In genomic region chr10:43193496-43194080, GRCh38 we compare ENCODE assay signal across 21 cellular contexts. TPM values are rescaled to one million over a fixed set of nuclear protein-coding genes. Genes with fewer than 3 reads are reported as not detected.
DNase-seq lines count a peak whose midpoint lies in the region; ATAC-seq and TF ChIP-seq lines count a peak whose summit lies in the region.
"Had no signal": no experiment of that assay in that cellular context is flagged by ENCODE, and none has a peak within 500 bp of the region (broad histone marks: within the 10 kb centered on the region; RNA-seq: fewer than 3 reads in every experiment).

No MANE protein-coding gene starts in this region.

- ATAC-seq in Right ventricle myocardium superior (ENCODE audit: poor library complexity) (no peak), left cardiac atrium (no peak), lung (ENCODE audit: insufficient read depth, low FRiP score) (no peak), upper lobe of right lung (no peak), HG02610 (IDR thresholded peaks at IDR 0.05; ENCODE audit: unreplicated experiment) (no peak), PC-3 (no peak)
- ATAC-seq in activated T-helper 17 cell treated with anti-CD3 and anti-CD28 coated beads, Interleukin-2, amount 50 U/mL, for 72 hours (replicated peaks): peak; percentile 5

- peak; percentile 17 for DNase-seq in Right ventricle myocardium superior
- no peak for DNase-seq in left cardiac atrium
- DNase-seq in lung (ENCODE audit: low spot score): peak; percentile 26
- peak; percentile 46 for DNase-seq in upper lobe of right lung
- DNase-seq in hypothalamus (lab: John Stamatoyannopoulos, UW): no peak
- DNase-seq in PC-3: no peak
- DNase-seq: activated effector memory CD4-positive, alpha-beta T cell treated with Interleukin-2 at 50 U/mL for 16 hours; dermis blood vessel endothelial cell; DMS 273 treated with DMSO at 0.1 percent for 48 hours; HFFc6; immature natural killer cell; left ventricle myocardium inferior; NCI-H187 treated with DMSO at 0.1 percent for 48 hours; NCI-H2227 treated with DMSO at 0.1 percent for 48 hours; stimulated activated naive CD4-positive, alpha-beta T cell treated with Interleukin-2 at 50 U/mL for 16 hours; SW 1271 had no signal

- H3K4me2 ChIP-seq in PC-3 (ENCODE audit: low read length): no peak overlapping the region

- CTCF ChIA-PET in PC-3 (lab: Charles Lee): interaction anchor here (1.1 kb wide), 1 partner anchor 11 kb away, joined by 6 read pairs; no protein-coding TSS in a partner anchor

- H3K4me3 ChIP-seq in lung (no peak overlapping the region), upper lobe of right lung (no peak overlapping the region), PC-3 (ENCODE audit: low read length) (no peak overlapping the region)
- H3K4me3 ChIP-seq: breast epithelium, heart right ventricle, left ventricle myocardium inferior had no signal

- no TSS peak for BruUV-seq in PC-3 (replicated peaks; lab: Mats Ljungman, UMichigan)

- H3K9me3 Mint-ChIP-seq in activated T-helper 17 cell treated with anti-CD3 and anti-CD28 coated beads, Interleukin-2, amount 50 U/mL, for 72 hours: no peaks in the 10 kb centered on the region
- H3K9me3 Mint-ChIP-seq: CD4-positive, alpha-beta T cell; HFFc6; immature natural killer cell had no signal

- H3K79me2 ChIP-seq in PC-3 (ENCODE audit: low read length): no peaks in the 10 kb centered on the region

- no peak overlapping the region for H3K9ac ChIP-seq in PC-3 (ENCODE audit: low read length)

- intact Hi-C loops in Right ventricle myocardium superior (cut with DNase I): no loop called here
- intact Hi-C loops in left cardiac atrium (cut with DNase I): no loop called here
- intact Hi-C loops in upper lobe of right lung (cut with DNase I): no loop called here
- intact Hi-C loops in PC-3 (cut with micrococcal nuclease): no loop called here

- H3K4me3 Mint-ChIP-seq in activated T-helper 17 cell treated with anti-CD3 and anti-CD28 coated beads, Interleukin-2, amount 50 U/mL, for 72 hours: no peak overlapping the region
- H3K4me3 Mint-ChIP-seq: CD4-positive, alpha-beta T cell; HFFc6; immature natural killer cell had no signal

- H3K27ac ChIP-seq in lung (ENCODE audit: low read depth in 1 of 2, low read length in 1 of 2): no peak overlapping the region
- H3K27ac ChIP-seq in upper lobe of right lung: no peak overlapping the region
- H3K27ac ChIP-seq in PC-3 (ENCODE audit: low read length): no peak overlapping the region
- H3K27ac ChIP-seq: breast epithelium, heart right ventricle, left ventricle myocardium inferior had no signal

- POLR2A ChIA-PET in PC-3 (lab: Charles Lee; ENCODE audit: unreplicated experiment): no interaction called here

- WGBS in lung, 2 donors: 83 to 90% methylated on average over 8 of the region's 8 CpGs

- no peak overlapping the region for H2AFZ ChIP-seq in PC-3 (ENCODE audit: low read length)

- no peaks in the 10 kb centered on the region for H3F3A ChIP-seq in PC-3 (ENCODE audit: low read length, unreplicated experiment)

- no peaks in the 10 kb centered on the region for H4K20me1 ChIP-seq in PC-3 (ENCODE audit: low read length)

- H3K9me3 ChIP-seq in lung (ENCODE audit: control insufficient read depth in 2 of 2, insufficient read depth in 1 of 2, low read length in 1 of 2) (no peaks in the 10 kb centered on the region), upper lobe of right lung (no peaks in the 10 kb centered on the region), PC-3 (ENCODE audit: low read length) (no peaks in the 10 kb centered on the region)
- H3K9me3 ChIP-seq: breast epithelium, heart right ventricle, left ventricle myocardium inferior had no signal

- H3K27ac Mint-ChIP-seq in activated T-helper 17 cell treated with anti-CD3 and anti-CD28 coated beads, Interleukin-2, amount 50 U/mL, for 72 hours: peak overlapping the region; percentile 37
- H3K27ac Mint-ChIP-seq: CD4-positive, alpha-beta T cell; HFFc6 had no signal

- H3K9me2 ChIP-seq in PC-3 (replicated peaks; ENCODE audit: low read length): no peaks in the 10 kb centered on the region

- H3K4me1 ChIP-seq in lung (ENCODE audit: control insufficient read depth in 2 of 2, insufficient read depth in 2 of 2, low read length in 2 of 2) (peaks cover 0 to 2% of the 10 kb centered on the region in 2 donors), upper lobe of right lung (no peaks in the 10 kb centered on the region), PC-3 (ENCODE audit: insufficient read depth, low read length) (no peaks in the 10 kb centered on the region)
- H3K4me1 ChIP-seq: breast epithelium, heart right ventricle, left ventricle myocardium inferior had no signal

- H3K27me3 ChIP-seq in lung (ENCODE audit: control insufficient read depth, insufficient read depth) (no peaks in the 10 kb centered on the region), upper lobe of right lung (no peaks in the 10 kb centered on the region), PC-3 (ENCODE audit: low read length) (no peaks in the 10 kb centered on the region)
- H3K27me3 ChIP-seq: breast epithelium had no signal

- no peak for TF ChIP-seq CTCF in lung (IDR thresholded peaks at IDR 0.05; ENCODE audit: control extremely low read depth, extremely low read depth)
- TF ChIP-seq CTCF in upper lobe of right lung (IDR thresholded peaks at IDR 0.05): no peak
- TF ChIP-seq CTCF in PC-3 (conservative IDR thresholded peaks at IDR 0.05; ENCODE audit: low read depth, low read length): no peak

- H3K36me3 ChIP-seq in lung (ENCODE audit: control insufficient read depth in 2 of 2, insufficient read depth in 2 of 2, low read length in 2 of 2): no peaks in the 10 kb centered on the region
- H3K36me3 ChIP-seq in upper lobe of right lung: no peaks in the 10 kb centered on the region
- no peaks in the 10 kb centered on the region for H3K36me3 ChIP-seq in PC-3 (ENCODE audit: low read depth, low read length)
- H3K36me3 ChIP-seq: breast epithelium, left ventricle myocardium inferior had no signal

- H3K36me3 Mint-ChIP-seq in activated T-helper 17 cell treated with anti-CD3 and anti-CD28 coated beads, Interleukin-2, amount 50 U/mL, for 72 hours (ENCODE audit: low read depth): peaks cover 19% of the 10 kb centered on the region

- H3K4me1 Mint-ChIP-seq in activated T-helper 17 cell treated with anti-CD3 and anti-CD28 coated beads, Interleukin-2, amount 50 U/mL, for 72 hours: no peaks in the 10 kb centered on the region

- no peaks in the 10 kb centered on the region for H3K27me3 Mint-ChIP-seq in activated T-helper 17 cell treated with anti-CD3 and anti-CD28 coated beads, Interleukin-2, amount 50 U/mL, for 72 hours
- H3K27me3 Mint-ChIP-seq: CD4-positive, alpha-beta T cell had no signal

RNA-seq across cellular contexts. Expression of gene CSGALNACT2, which starts 55.3 kb away (rescaled TPM):
- 6.6 TPM for total RNA-seq in Right ventricle myocardium superior
- 10 to 100 TPM; 12.0 to 17.0 TPM for total RNA-seq in left cardiac atrium
- 10 to 100 TPM; 31.6 to 36.3 TPM for total RNA-seq in activated T-helper 17 cell treated with anti-CD3 and anti-CD28 coated beads, Interleukin-2, amount 50 U/mL, for 72 hours
- 10 to 100 TPM; 29.2 to 37.4 TPM for total RNA-seq in lung
- polyA plus RNA-seq in lung: 10 to 100 TPM in 1 of 2 donors, 1 to 10 TPM in 1; 9.8 to 48.4 TPM
- total RNA-seq in upper lobe of right lung: 40.8 TPM
- 3.6 and 3.9 TPM in 2 replicates for total RNA-seq in PC-3 (2014; rRNA removed)

Comparison
In these comparisons a context has a peak if more than half of its experiments do, and no peak if none do; other contexts are left out.
1. DNase-seq: peak in Right ventricle myocardium superior (single experiment), lung (single experiment) and upper lobe of right lung (single experiment); none in left cardiac atrium (single experiment), hypothalamus (0 of 51) and PC-3 (single experiment).